Comparison of ENCODE assay signal across 1 cellular context in genomic region chr2:64817453-64817852, GRCh38.
A peak's percentile ranks its signal among the peaks of the same experiment; 100 is the strongest.
TF ChIP-seq lines count a peak whose summit lies in the region.

No MANE protein-coding gene starts in this region.

TF ChIP-seq in WTC11, 78 proteins besides CTCF, POLR2A, EP300 and RAD21 (continued from another document):
- TF ChIP-seq E2F1 (CRISPR knock-in tag; IDR thresholded peaks at IDR 0.05) (no peak), ZNF121 (CRISPR knock-in tag; IDR thresholded peaks at IDR 0.05) (peak; percentile 90)
